ENCODE assay signal across 13 cellular contexts in the genomic region with DNA sequence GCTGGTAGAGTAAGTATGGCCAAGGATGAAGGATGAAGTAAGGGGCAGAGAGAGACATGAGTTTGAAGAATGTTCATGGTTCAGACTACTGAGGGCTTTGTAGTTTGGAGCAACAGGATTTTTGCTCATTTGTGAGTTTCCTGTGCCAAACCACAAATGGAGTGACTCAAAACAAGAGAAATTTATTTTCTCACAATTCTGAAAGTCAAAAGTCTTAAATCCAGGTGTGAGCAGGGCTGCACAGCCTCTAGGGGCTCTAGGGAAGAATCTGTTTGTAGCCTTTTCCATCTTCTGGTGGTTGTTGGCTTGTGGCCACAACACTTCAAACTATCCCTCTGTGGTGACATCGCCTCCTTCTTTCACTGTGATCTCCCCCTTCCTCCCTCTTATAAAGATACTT. TPM values are rescaled to one million over a fixed set of nuclear protein-coding genes. Genes with fewer than 3 reads are reported as not detected.
A peak's percentile ranks its signal among the peaks of the same experiment; 100 is the strongest.
DNase-seq lines count a peak whose midpoint lies in the region; ATAC-seq lines count a peak whose summit lies in the region.
"Had no signal": no experiment of that assay in that cellular context is flagged by ENCODE, and none has a peak within 500 bp of the region (broad histone marks: within the 10 kb centered on the region; RNA-seq: fewer than 3 reads in every experiment).

No MANE protein-coding gene starts in this region.

- no peaks in the 10 kb centered on the region for H3K27me3 ChIP-seq in effector memory CD4-positive, alpha-beta T cell (replicated peaks; ENCODE audit: control insufficient read depth, insufficient read depth, low read length, poor library complexity, severe bottlenecking)
- H3K27me3 ChIP-seq in neuronal stem cell (ENCODE audit: control insufficient read depth in 3 of 3, insufficient read depth in 3 of 3, low read depth in 1 of 3, low read length in 3 of 3), result no peaks in the 10 kb centered on the region
- H3K27me3 ChIP-seq: tibial artery had no signal

- no peak overlapping the region for H3K4ac ChIP-seq in neuronal stem cell (ENCODE audit: low read length)

- no peak overlapping the region for H2AFZ ChIP-seq in neuronal stem cell (ENCODE audit: low read length)

- intact Hi-C loops in sciatic nerve (cut with DNase I), result no loop called here

- DNase-seq in effector memory CD4-positive, alpha-beta T cell, result no peak
- DNase-seq in pons (ENCODE audit: low spot score) (no peak), sciatic nerve (ENCODE audit: low spot score) (no peak), NCI-H2196 (lab: John Stamatoyannopoulos, UW; ENCODE audit: unreplicated experiment) (no peak), neuronal stem cell (ENCODE audit: low spot score) (no peak)
- DNase-seq: activated gamma-delta T cell treated with Interleukin-2 at 50 U/mL for 16 hours, DMS79, mesendoderm, NCI-H1694 treated with DMSO at 0.1 percent for 48 hours, tibial artery had no signal

- no peak overlapping the region for H3K14ac ChIP-seq in neuronal stem cell (ENCODE audit: low read length)

- no peaks in the 10 kb centered on the region for H3K79me1 ChIP-seq in neuronal stem cell (ENCODE audit: low read depth, low read length)

- H3K9me3 ChIP-seq in effector memory CD4-positive, alpha-beta T cell (ENCODE audit: control insufficient read depth, low read length), result no peaks in the 10 kb centered on the region
- H3K9me3 ChIP-seq in neuronal stem cell (replicated peaks in 1 of 2; ENCODE audit: control insufficient read depth in 2 of 2, insufficient read depth in 1 of 2, low read depth in 1 of 2, low read length in 2 of 2), result no peaks in the 10 kb centered on the region
- H3K9me3 ChIP-seq: tibial artery had no signal

- no peak overlapping the region for H3K27ac ChIP-seq in effector memory CD4-positive, alpha-beta T cell (ENCODE audit: insufficient read depth, low read length, poor library complexity, severe bottlenecking)
- no peak overlapping the region for H3K27ac ChIP-seq in neuronal stem cell (replicated peaks; ENCODE audit: low read length)
- H3K27ac ChIP-seq: tibial artery had no signal

- H2AK5ac ChIP-seq in neuronal stem cell (ENCODE audit: low read depth, low read length), result no peak overlapping the region

- no peaks in the 10 kb centered on the region for H3K36me3 ChIP-seq in effector memory CD4-positive, alpha-beta T cell (ENCODE audit: control insufficient read depth, insufficient read depth, low read length)
- no peaks in the 10 kb centered on the region for H3K36me3 ChIP-seq in neuronal stem cell (replicated peaks in 1 of 2; ENCODE audit: control insufficient read depth in 2 of 2, insufficient read depth in 2 of 2, low read length in 2 of 2)
- H3K36me3 ChIP-seq: tibial artery had no signal

- H3K18ac ChIP-seq in neuronal stem cell (ENCODE audit: low read length), result no peak overlapping the region

- H2BK15ac ChIP-seq in neuronal stem cell (ENCODE audit: low read length), result no peak overlapping the region

- no peak overlapping the region for H2BK12ac ChIP-seq in neuronal stem cell (ENCODE audit: low read length)

- peaks cover 23% of the 10 kb centered on the region for H3K4me1 ChIP-seq in effector memory CD4-positive, alpha-beta T cell (ENCODE audit: control insufficient read depth, insufficient read depth, low read length, poor library complexity, severe bottlenecking)
- H3K4me1 ChIP-seq in neuronal stem cell (ENCODE audit: control insufficient read depth in 2 of 2, insufficient read depth in 1 of 2, low read depth in 1 of 2, low read length in 2 of 2), result peaks cover 0 to 9% of the 10 kb centered on the region in 2 donors
- H3K4me1 ChIP-seq: tibial artery had no signal

- no peak overlapping the region for H3K23ac ChIP-seq in neuronal stem cell (ENCODE audit: low read depth, low read length, poor library complexity)

- no peak overlapping the region for H4K91ac ChIP-seq in neuronal stem cell (ENCODE audit: low read depth, low read length, poor library complexity)

- ATAC-seq in GM18508 (IDR thresholded peaks at IDR 0.05; ENCODE audit: insufficient read depth, unreplicated experiment) (peak; percentile 53), GM21447 (IDR thresholded peaks at IDR 0.05; ENCODE audit: unreplicated experiment) (peak; percentile 62), HG03520 (IDR thresholded peaks at IDR 0.05; ENCODE audit: unreplicated experiment) (peak; percentile 41), sciatic nerve (no peak)

- peak overlapping the region; percentile 11 for H3K4me3 ChIP-seq in effector memory CD4-positive, alpha-beta T cell (ENCODE audit: insufficient read depth, low read depth, low read length, poor library complexity, severe bottlenecking)
- H3K4me3 ChIP-seq in neuronal stem cell (ENCODE audit: low read length in 2 of 2), result no peak overlapping the region
- H3K4me3 ChIP-seq: tibial artery had no signal

- H3K9ac ChIP-seq in neuronal stem cell (ENCODE audit: low read depth, low read length, poor library complexity), result no peak overlapping the region

- no CpG with 5 or more reads among the region's 1 CpG for WGBS in neuronal stem cell (ENCODE audit: extremely low coverage in 2 of 2, insufficient read length in 2 of 2, insufficient replicate concordance in 1 of 2), 2 donors

- H2BK120ac ChIP-seq in neuronal stem cell (ENCODE audit: low read depth, low read length), result no peak overlapping the region

- no peak overlapping the region for H2BK5ac ChIP-seq in neuronal stem cell (ENCODE audit: low read length)

- no peak overlapping the region for H4K8ac ChIP-seq in neuronal stem cell (ENCODE audit: low read depth, low read length)

- no peak overlapping the region for H3K4me2 ChIP-seq in neuronal stem cell (ENCODE audit: insufficient read depth, low read length, poor library complexity, severe bottlenecking)

RNA-seq across cellular contexts. Expression of a gene that starts 58.9 kb away (rescaled TPM):
- total RNA-seq in sciatic nerve, result 21.8 TPM
- 32.0 TPM for polyA plus RNA-seq in neuronal stem cell (2013, experiment 1 of 2)
- 32.1 TPM for polyA plus RNA-seq in neuronal stem cell (2013, experiment 2 of 2)
